In genomic region chr4:166924456-166924855, GRCh38 we compare ENCODE assay signal across 23 cellular contexts.
A peak's percentile ranks its signal among the peaks of the same experiment; 100 is the strongest.
DNase-seq lines count a peak whose midpoint lies in the region; ATAC-seq and TF ChIP-seq lines count a peak whose summit lies in the region.
"Had no signal": no experiment of that assay in that cellular context is flagged by ENCODE, and none has a peak within 500 bp of the region (broad histone marks: within the 10 kb centered on the region; RNA-seq: fewer than 3 reads in every experiment).

No MANE protein-coding gene starts in this region.

- H3K27me3 ChIP-seq in left lung, result no peaks in the 10 kb centered on the region

- H3K9me3 ChIP-seq in left lung, result peaks cover 0 to 9% of the 10 kb centered on the region in 2 donors

- no peak overlapping the region for H3K27ac ChIP-seq in left lung

- DNase-seq in Daoy (ENCODE audit: low read depth) (peak; percentile 2), HPDE6-E6E7 (ENCODE audit: extremely low spot score) (peak; percentile 43), RKO (ENCODE audit: low spot score) (peak; percentile 20), fibroblast of the aortic adventitia (ENCODE audit: low read depth) (peak; percentile 0), medulla oblongata (ENCODE audit: extremely low spot score) (no peak), NCI-H146 treated with DMSO at 0.1 percent for 48 hours (lab: John Stamatoyannopoulos, UW; ENCODE audit: unreplicated experiment) (no peak), left lung (no peak), NCI-H1694 treated with DMSO at 0.1 percent for 48 hours (lab: John Stamatoyannopoulos, UW) (no peak)
- DNase-seq: ACHN; C1 segment of cervical spinal cord; CD8-positive, alpha-beta memory T cell; GF-D8; GOT3; Karpas-422; MM.1S; NCI-H1092; NCI-H1436 treated with DMSO at 0.1 percent for 48 hours; NCI-H2081; NCI-H748 treated with DMSO at 0.1 percent for 48 hours; OCI-M1; RPMI8226; SW 1271; T-helper 2 cell had no signal

- ATAC-seq in left lung, result no peak

- intact Hi-C loops in left lung (cut with DNase I), result no loop called here

- no peaks in the 10 kb centered on the region for H3K36me3 ChIP-seq in left lung

- H3K4me1 ChIP-seq in left lung, result no peaks in the 10 kb centered on the region

- H3K4me3 ChIP-seq in fibroblast of the aortic adventitia (ENCODE audit: low read depth, low read length), result no peak overlapping the region
- no peak overlapping the region for H3K4me3 ChIP-seq in left lung

- TF ChIP-seq CTCF in fibroblast of the aortic adventitia (IDR thresholded peaks at IDR 0.05; ENCODE audit: insufficient read depth, low read length) (no peak), left lung (IDR thresholded peaks at IDR 0.05) (no peak)

Comparison
In these comparisons a context has a peak if more than half of its experiments do, and no peak if none do; other contexts are left out.
1. DNase-seq: peak in Daoy (single experiment), HPDE6-E6E7 (single experiment), RKO (single experiment) and fibroblast of the aortic adventitia (single experiment); none in medulla oblongata (single experiment), NCI-H146 treated with DMSO at 0.1 percent for 48 hours (single experiment), left lung (0 of 2) and NCI-H1694 treated with DMSO at 0.1 percent for 48 hours (single experiment).